ENCODE assay signal across 29 cellular contexts in genomic region chr10:11787846-11788245, GRCh38.
"Had no signal": no experiment of that assay in that cellular context is flagged by ENCODE, and none has a peak within 500 bp of the region (broad histone marks: within the 10 kb centered on the region; RNA-seq: fewer than 3 reads in every experiment).

No MANE protein-coding gene starts in this region.

- ATAC-seq: foreskin keratinocyte, left cardiac atrium, lower lobe of right lung, natural killer cell had no signal

- H3K4me3 Mint-ChIP-seq: endodermal cell, memory B cell, mesothelial cell of epicardium, natural killer cell, neural crest cell had no signal

- H3K9me3 ChIP-seq: left ventricle myocardium inferior, lower lobe of right lung, ovary, stomach, thoracic aorta, transverse colon had no signal

- H3K4me3 ChIP-seq: coronary artery, hepatocyte, left ventricle myocardium inferior, lower lobe of right lung, ovary, smooth muscle cell, stomach, thoracic aorta, transverse colon had no signal

- H3K4me1 Mint-ChIP-seq: endodermal cell, natural killer cell, neural crest cell had no signal

- H3K4me1 ChIP-seq: left ventricle myocardium inferior, lower lobe of right lung, stomach, transverse colon had no signal

- H3K27me3 ChIP-seq: foreskin keratinocyte, hepatocyte, ovary, transverse colon had no signal

- H3K79me2 ChIP-seq: hepatocyte had no signal

- H3K27ac Mint-ChIP-seq: endodermal cell, memory B cell, mesothelial cell of epicardium, natural killer cell had no signal

- H3K9me3 Mint-ChIP-seq: memory B cell, mesothelial cell of epicardium, natural killer cell, neural crest cell had no signal

- H2AFZ ChIP-seq: hepatocyte had no signal

- FAIRE-seq: endothelial cell of umbilical vein, kidney, urothelium cell line had no signal

- DNase-seq: effector CD4-positive, alpha-beta T cell; endodermal cell; erythroblast; foreskin keratinocyte; head of caudate nucleus; kidney; left cardiac atrium; left ventricle myocardium inferior; lower lobe of right lung; natural killer cell; nucleus accumbens; ovary; right cardiac atrium; stimulated activated CD4-positive, alpha-beta T cell treated with anti-CD3 and anti-CD28 coated beads, Interleukin-15, amount 100 ng/mL, for 24 hours; stimulated activated CD4-positive, alpha-beta T cell treated with anti-CD3 and anti-CD28 coated beads, Interleukin-1b, Interleukin-23, amount 100 ng/mL, for 48 hours; stimulated activated CD4-positive, alpha-beta T cell treated with anti-CD3 and anti-CD28 coated beads, Interleukin-4, amount 100 ng/mL, for 4 hours; stimulated activated naive CD4-positive, alpha-beta T cell; stomach; substantia nigra; transverse colon had no signal

- H3K36me3 ChIP-seq: left ventricle myocardium inferior, lower lobe of right lung, ovary, stomach, thoracic aorta, transverse colon had no signal

- H3K27ac ChIP-seq: coronary artery, foreskin keratinocyte, hepatocyte, left ventricle myocardium inferior, lower lobe of right lung, ovary, stomach, thoracic aorta, transverse colon had no signal

- H3K4me2 ChIP-seq: hepatocyte, smooth muscle cell had no signal

- H3K36me3 Mint-ChIP-seq: memory B cell, mesothelial cell of epicardium, natural killer cell had no signal
